In the genomic region with DNA sequence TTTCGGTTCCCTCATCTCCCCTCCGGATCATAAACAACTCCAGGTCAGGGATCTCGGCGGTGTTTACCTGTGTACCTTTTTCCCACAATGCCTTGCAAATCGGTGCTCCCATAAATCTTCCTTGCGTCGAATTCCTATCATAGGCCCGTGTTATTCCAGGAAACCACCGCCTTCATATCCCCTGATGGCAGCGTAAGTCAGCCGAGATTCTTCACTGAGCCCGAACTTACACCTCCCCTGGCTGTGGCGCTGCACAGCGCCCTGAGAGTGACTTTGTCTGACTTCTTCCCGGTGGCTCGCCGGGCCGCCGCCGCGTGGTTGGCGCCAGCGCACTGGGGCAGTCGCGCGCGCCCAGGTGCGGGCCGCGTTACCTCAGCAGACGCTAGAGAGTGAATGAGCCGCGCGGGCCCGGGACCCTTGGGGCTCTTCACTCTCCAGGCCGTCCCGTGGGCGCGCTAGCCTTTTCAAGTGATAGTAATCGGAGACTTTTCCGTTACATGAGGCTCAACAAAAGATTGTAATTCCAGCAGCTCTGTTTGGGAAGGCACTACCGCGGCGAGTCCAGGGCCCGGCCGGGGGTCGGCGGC, we compare ENCODE assay signal across 1 cellular context.
TF ChIP-seq lines count a peak whose summit lies in the region.

No MANE protein-coding gene starts in this region.

TF ChIP-seq in HEK293, 187 proteins besides CTCF, POLR2A, EP300 and RAD21 (continued from another document):
- TF ChIP-seq, protein P1, sequence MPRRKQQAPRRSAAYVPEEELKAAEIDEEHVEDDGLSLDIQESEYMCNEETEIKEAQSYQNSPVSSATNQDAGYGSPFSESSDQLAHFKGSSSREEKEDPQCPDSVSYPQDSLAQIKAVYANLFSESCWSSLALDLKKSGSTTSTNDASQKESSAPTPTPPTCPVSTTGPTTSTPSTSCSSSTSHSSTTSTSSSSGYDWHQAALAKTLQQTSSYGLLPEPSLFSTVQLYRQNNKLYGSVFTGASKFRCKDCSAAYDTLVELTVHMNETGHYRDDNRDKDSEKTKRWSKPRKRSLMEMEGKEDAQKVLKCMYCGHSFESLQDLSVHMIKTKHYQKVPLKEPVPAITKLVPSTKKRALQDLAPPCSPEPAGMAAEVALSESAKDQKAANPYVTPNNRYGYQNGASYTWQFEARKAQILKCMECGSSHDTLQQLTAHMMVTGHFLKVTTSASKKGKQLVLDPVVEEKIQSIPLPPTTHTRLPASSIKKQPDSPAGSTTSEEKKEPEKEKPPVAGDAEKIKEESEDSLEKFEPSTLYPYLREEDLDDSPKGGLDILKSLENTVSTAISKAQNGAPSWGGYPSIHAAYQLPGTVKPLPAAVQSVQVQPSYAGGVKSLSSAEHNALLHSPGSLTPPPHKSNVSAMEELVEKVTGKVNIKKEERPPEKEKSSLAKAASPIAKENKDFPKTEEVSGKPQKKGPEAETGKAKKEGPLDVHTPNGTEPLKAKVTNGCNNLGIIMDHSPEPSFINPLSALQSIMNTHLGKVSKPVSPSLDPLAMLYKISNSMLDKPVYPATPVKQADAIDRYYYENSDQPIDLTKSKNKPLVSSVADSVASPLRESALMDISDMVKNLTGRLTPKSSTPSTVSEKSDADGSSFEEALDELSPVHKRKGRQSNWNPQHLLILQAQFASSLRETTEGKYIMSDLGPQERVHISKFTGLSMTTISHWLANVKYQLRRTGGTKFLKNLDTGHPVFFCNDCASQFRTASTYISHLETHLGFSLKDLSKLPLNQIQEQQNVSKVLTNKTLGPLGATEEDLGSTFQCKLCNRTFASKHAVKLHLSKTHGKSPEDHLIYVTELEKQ (tag by site-specific recombination; IDR thresholded peaks at IDR 0.05; ENCODE audit: borderline replicate concordance): 0 out of 2 replicates have a peak, but pooled peaks have one; percentile 32
- TF ChIP-seq ZNF701 (tag by site-specific recombination; IDR thresholded peaks at IDR 0.05): no peak
- TF ChIP-seq, protein P2, sequence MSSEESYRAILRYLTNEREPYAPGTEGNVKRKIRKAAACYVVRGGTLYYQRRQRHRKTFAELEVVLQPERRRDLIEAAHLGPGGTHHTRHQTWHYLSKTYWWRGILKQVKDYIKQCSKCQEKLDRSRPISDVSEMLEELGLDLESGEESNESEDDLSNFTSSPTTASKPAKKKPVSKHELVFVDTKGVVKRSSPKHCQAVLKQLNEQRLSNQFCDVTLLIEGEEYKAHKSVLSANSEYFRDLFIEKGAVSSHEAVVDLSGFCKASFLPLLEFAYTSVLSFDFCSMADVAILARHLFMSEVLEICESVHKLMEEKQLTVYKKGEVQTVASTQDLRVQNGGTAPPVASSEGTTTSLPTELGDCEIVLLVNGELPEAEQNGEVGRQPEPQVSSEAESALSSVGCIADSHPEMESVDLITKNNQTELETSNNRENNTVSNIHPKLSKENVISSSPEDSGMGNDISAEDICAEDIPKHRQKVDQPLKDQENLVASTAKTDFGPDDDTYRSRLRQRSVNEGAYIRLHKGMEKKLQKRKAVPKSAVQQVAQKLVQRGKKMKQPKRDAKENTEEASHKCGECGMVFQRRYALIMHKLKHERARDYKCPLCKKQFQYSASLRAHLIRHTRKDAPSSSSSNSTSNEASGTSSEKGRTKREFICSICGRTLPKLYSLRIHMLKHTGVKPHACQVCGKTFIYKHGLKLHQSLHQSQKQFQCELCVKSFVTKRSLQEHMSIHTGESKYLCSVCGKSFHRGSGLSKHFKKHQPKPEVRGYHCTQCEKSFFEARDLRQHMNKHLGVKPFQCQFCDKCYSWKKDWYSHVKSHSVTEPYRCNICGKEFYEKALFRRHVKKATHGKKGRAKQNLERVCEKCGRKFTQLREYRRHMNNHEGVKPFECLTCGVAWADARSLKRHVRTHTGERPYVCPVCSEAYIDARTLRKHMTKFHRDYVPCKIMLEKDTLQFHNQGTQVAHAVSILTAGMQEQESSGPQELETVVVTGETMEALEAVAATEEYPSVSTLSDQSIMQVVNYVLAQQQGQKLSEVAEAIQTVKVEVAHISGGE (tag by site-specific recombination; conservative IDR thresholded peaks at IDR 0.05; ENCODE audit: low read depth): peak; percentile 33; the same call in 1 of the 2 replicates
- no peak for TF ChIP-seq ZFP3 (tag by site-specific recombination; IDR thresholded peaks at IDR 0.05; ENCODE audit: low read depth)
- peak; percentile 56; the same call in 1 of the 2 replicates for TF ChIP-seq ZNF341 (tag by site-specific recombination; IDR thresholded peaks at IDR 0.05; ENCODE audit: low read depth)
- TF ChIP-seq PRDM1 (tag by site-specific recombination; IDR thresholded peaks at IDR 0.05): peak; percentile 50
- peak; percentile 85 for TF ChIP-seq FEZF1 (tag by site-specific recombination; IDR thresholded peaks at IDR 0.05)
- TF ChIP-seq ZNF10 (tag by site-specific recombination; IDR thresholded peaks at IDR 0.05): 0 out of 2 replicates have a peak, but pooled peaks have one; percentile 36
- no peak for TF ChIP-seq ZNF664 (tag by site-specific recombination; IDR thresholded peaks at IDR 0.05)
- no peak for TF ChIP-seq ZNF792 (tag by site-specific recombination; IDR thresholded peaks at IDR 0.05)
- TF ChIP-seq, protein P3, sequence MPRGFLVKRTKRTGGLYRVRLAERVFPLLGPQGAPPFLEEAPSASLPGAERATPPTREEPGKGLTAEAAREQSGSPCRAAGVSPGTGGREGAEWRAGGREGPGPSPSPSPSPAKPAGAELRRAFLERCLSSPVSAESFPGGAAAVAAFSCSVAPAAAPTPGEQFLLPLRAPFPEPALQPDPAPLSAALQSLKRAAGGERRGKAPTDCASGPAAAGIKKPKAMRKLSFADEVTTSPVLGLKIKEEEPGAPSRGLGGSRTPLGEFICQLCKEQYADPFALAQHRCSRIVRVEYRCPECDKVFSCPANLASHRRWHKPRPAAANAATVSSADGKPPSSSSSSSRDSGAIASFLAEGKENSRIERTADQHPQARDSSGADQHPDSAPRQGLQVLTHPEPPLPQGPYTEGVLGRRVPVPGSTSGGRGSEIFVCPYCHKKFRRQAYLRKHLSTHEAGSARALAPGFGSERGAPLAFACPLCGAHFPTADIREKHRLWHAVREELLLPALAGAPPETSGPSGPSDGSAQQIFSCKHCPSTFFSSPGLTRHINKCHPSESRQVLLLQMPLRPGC (tag by site-specific recombination; IDR thresholded peaks at IDR 0.05): peak; percentile 64; the same call in 1 of the 2 replicates
- TF ChIP-seq ZNF433 (tag by site-specific recombination; IDR thresholded peaks at IDR 0.05; ENCODE audit: low read depth): no peak
